In genomic region chr11:77619576-77620198, GRCh38 we compare ENCODE assay signal across 8 cellular contexts. TPM values are rescaled to one million over a fixed set of nuclear protein-coding genes. Genes with fewer than 3 reads are reported as not detected.
DNase-seq lines count a peak whose midpoint lies in the region; ATAC-seq and TF ChIP-seq lines count a peak whose summit lies in the region.

No MANE protein-coding gene starts in this region.

- H3K27me3 Mint-ChIP-seq in activated T-helper 1 cell treated with anti-CD3 and anti-CD28 coated beads, Interleukin-12 subunit alpha, Interleukin-12 subunit beta, Interleukin-2, Interleukin-4 antibody, amounts not matched to agents 30 ng/mL and 10 ng/mL and 1 ng/mL, durations not matched to agents 14 hours and 24 hours and 36 hours (ENCODE audit: insufficient read depth) = no peaks in the 10 kb centered on the region

- peaks cover 47% of the 10 kb centered on the region for H3K36me3 Mint-ChIP-seq in activated T-helper 1 cell treated with anti-CD3 and anti-CD28 coated beads, Interleukin-12 subunit alpha, Interleukin-12 subunit beta, Interleukin-2, Interleukin-4 antibody, amounts not matched to agents 30 ng/mL and 10 ng/mL and 1 ng/mL, durations not matched to agents 14 hours and 24 hours and 36 hours (ENCODE audit: low read depth)

- TF ChIP-seq CTCF in left ventricle myocardium inferior (IDR thresholded peaks at IDR 0.05; ENCODE audit: borderline replicate concordance) (peak; percentile 76), tibial nerve (IDR thresholded peaks at IDR 0.05) (peak; percentile 41 to 67 (median 58))

- ATAC-seq in left cardiac atrium (no peak), HG03280 (IDR thresholded peaks at IDR 0.05; ENCODE audit: unreplicated experiment) (no peak), left ventricle myocardium superior (no peak)

- intact Hi-C loops in left ventricle myocardium inferior (cut with micrococcal nuclease) = no loop called here
- intact Hi-C loops in left cardiac atrium (cut with DNase I) = no loop called here
- intact Hi-C loops in activated T-helper 1 cell treated with anti-CD3 and anti-CD28 coated beads, Interleukin-12 subunit alpha, Interleukin-12 subunit beta, Interleukin-2, Interleukin-4 antibody, amounts not matched to agents 30 ng/mL and 10 ng/mL and 1 ng/mL, durations not matched to agents 14 hours and 24 hours and 36 hours (cut with micrococcal nuclease) = loop anchor here (1.0 to 10.0 kb wide), 3 partner anchors 215 to 492 kb away; no protein-coding TSS in a partner anchor
- intact Hi-C loops in left ventricle myocardium superior (cut with micrococcal nuclease) = no loop called here

- DNase-seq in left ventricle myocardium inferior (no peak), left cardiac atrium (no peak), NCI-H146 treated with DMSO at 0.1 percent for 48 hours (lab: John Stamatoyannopoulos, UW; ENCODE audit: unreplicated experiment) (peak; percentile 22), iPS-NIHi7 (ENCODE audit: extremely low spot score) (peak; percentile 27), tibial nerve (ENCODE audit: low spot score in 2 of 2) (peak in 1 of 2 donors; percentile 37), left ventricle myocardium superior (no peak)
- DNase-seq in activated T-helper 1 cell treated with anti-CD3 and anti-CD28 coated beads, Interleukin-12 subunit alpha, Interleukin-12 subunit beta, Interleukin-2, Interleukin-4 antibody, amounts not matched to agents 30 ng/mL and 10 ng/mL and 1 ng/mL, durations not matched to agents 14 hours and 24 hours and 36 hours (ENCODE audit: low spot score) = peak; percentile 5

- WGBS in tibial nerve, 2 donors = 79 to 82% methylated on average over 3 of the region's 3 CpGs

- H3K4me3 ChIP-seq in left ventricle myocardium inferior = no peak overlapping the region
- H3K4me3 ChIP-seq in tibial nerve = no peak overlapping the region

- no peak overlapping the region for H3K4me3 Mint-ChIP-seq in activated T-helper 1 cell treated with anti-CD3 and anti-CD28 coated beads, Interleukin-12 subunit alpha, Interleukin-12 subunit beta, Interleukin-2, Interleukin-4 antibody, amounts not matched to agents 30 ng/mL and 10 ng/mL and 1 ng/mL, durations not matched to agents 14 hours and 24 hours and 36 hours

- no peak for TF ChIP-seq POLR2A in tibial nerve (IDR thresholded peaks at IDR 0.05)

- H3K4me1 Mint-ChIP-seq in activated T-helper 1 cell treated with anti-CD3 and anti-CD28 coated beads, Interleukin-12 subunit alpha, Interleukin-12 subunit beta, Interleukin-2, Interleukin-4 antibody, amounts not matched to agents 30 ng/mL and 10 ng/mL and 1 ng/mL, durations not matched to agents 14 hours and 24 hours and 36 hours (ENCODE audit: low read depth) = no peaks in the 10 kb centered on the region

- peaks cover 81% of the 10 kb centered on the region for H3K36me3 ChIP-seq in left ventricle myocardium inferior
- peaks cover 0 to 93% (median 3%) of the 10 kb centered on the region in 3 donors for H3K36me3 ChIP-seq in tibial nerve

- no peaks in the 10 kb centered on the region for H3K4me1 ChIP-seq in left ventricle myocardium inferior
- H3K4me1 ChIP-seq in tibial nerve = peaks cover 0 to 8% (median 0%) of the 10 kb centered on the region in 4 donors

- no peaks in the 10 kb centered on the region for H3K9me3 ChIP-seq in left ventricle myocardium inferior (replicated peaks)
- H3K9me3 ChIP-seq in tibial nerve = no peaks in the 10 kb centered on the region

- no peaks in the 10 kb centered on the region for H3K9me3 Mint-ChIP-seq in activated T-helper 1 cell treated with anti-CD3 and anti-CD28 coated beads, Interleukin-12 subunit alpha, Interleukin-12 subunit beta, Interleukin-2, Interleukin-4 antibody, amounts not matched to agents 30 ng/mL and 10 ng/mL and 1 ng/mL, durations not matched to agents 14 hours and 24 hours and 36 hours

- H3K27ac ChIP-seq in left ventricle myocardium inferior (replicated peaks) = no peak overlapping the region
- H3K27ac ChIP-seq in tibial nerve = peak overlapping the region in 1 of 4 donors; percentile 17

- H3K27ac Mint-ChIP-seq in activated T-helper 1 cell treated with anti-CD3 and anti-CD28 coated beads, Interleukin-12 subunit alpha, Interleukin-12 subunit beta, Interleukin-2, Interleukin-4 antibody, amounts not matched to agents 30 ng/mL and 10 ng/mL and 1 ng/mL, durations not matched to agents 14 hours and 24 hours and 36 hours = no peak overlapping the region

- H3K27me3 ChIP-seq in left ventricle myocardium inferior (ENCODE audit: low read depth) (no peaks in the 10 kb centered on the region), tibial nerve (no peaks in the 10 kb centered on the region)

- no peak for TF ChIP-seq EP300 in tibial nerve (IDR thresholded peaks at IDR 0.05)

RNA-seq across cellular contexts. Expression of gene CLNS1A, which starts 17.9 kb away (rescaled TPM):
- 80.7 TPM for total RNA-seq in left ventricle myocardium inferior
- total RNA-seq in left cardiac atrium = 10 to 100 TPM; 58.6 to 64.5 TPM
- 161 and 169 TPM in 2 replicates for total RNA-seq in activated T-helper 1 cell treated with anti-CD3 and anti-CD28 coated beads, Interleukin-12 subunit alpha, Interleukin-12 subunit beta, Interleukin-2, Interleukin-4 antibody, amounts not matched to agents 30 ng/mL and 10 ng/mL and 1 ng/mL, durations not matched to agents 14 hours and 24 hours and 36 hours
- 10 to 100 TPM; 56.7 to 92.3 (median 68.9) TPM for total RNA-seq in tibial nerve
- total RNA-seq in left ventricle myocardium superior = 74.9 TPM

RNA-seq across cellular contexts. Expression of gene AQP11, which starts 29.9 kb away (rescaled TPM):
- total RNA-seq in left ventricle myocardium inferior = 0.69 TPM
- under 1 TPM; 0.73 to 0.94 TPM for total RNA-seq in left cardiac atrium
- total RNA-seq in activated T-helper 1 cell treated with anti-CD3 and anti-CD28 coated beads, Interleukin-12 subunit alpha, Interleukin-12 subunit beta, Interleukin-2, Interleukin-4 antibody, amounts not matched to agents 30 ng/mL and 10 ng/mL and 1 ng/mL, durations not matched to agents 14 hours and 24 hours and 36 hours = 0.18 and 0.59 TPM in 2 replicates
- 1 to 10 TPM in 3 of 4 donors, under 1 TPM in 1; 0.78 to 3.3 (median 1.6) TPM for total RNA-seq in tibial nerve
- total RNA-seq in left ventricle myocardium superior = 0.87 TPM

Comparison
In these comparisons a context has a peak if more than half of its experiments do, and no peak if none do; other contexts are left out.
1. DNase-seq: peak in NCI-H146 treated with DMSO at 0.1 percent for 48 hours (single experiment), activated T-helper 1 cell treated with anti-CD3 and anti-CD28 coated beads, Interleukin-12 subunit alpha, Interleukin-12 subunit beta, Interleukin-2, Interleukin-4 antibody, amounts not matched to agents 30 ng/mL and 10 ng/mL and 1 ng/mL, durations not matched to agents 14 hours and 24 hours and 36 hours (single experiment) and iPS-NIHi7 (single experiment); none in left ventricle myocardium inferior (single experiment), left cardiac atrium (single experiment) and left ventricle myocardium superior (single experiment).